9 cellular contexts compared by ENCODE assay signal in genomic region chr15:40093224-40093842, GRCh38. TPM values are rescaled to one million over a fixed set of nuclear protein-coding genes. Genes with fewer than 3 reads are reported as not detected.
DNase-seq lines count a peak whose midpoint lies in the region; ATAC-seq and TF ChIP-seq lines count a peak whose summit lies in the region.
"Had no signal": no experiment of that assay in that cellular context is flagged by ENCODE, and none has a peak within 500 bp of the region (broad histone marks: within the 10 kb centered on the region; RNA-seq: fewer than 3 reads in every experiment).

No MANE protein-coding gene starts in this region.

- H3K4me1 ChIP-seq in ectodermal cell (ENCODE audit: control insufficient read depth, insufficient read depth, low read length) (peaks cover 78% of the 10 kb centered on the region), osteoblast (ENCODE audit: insufficient read depth, low read length) (peaks cover 39% of the 10 kb centered on the region)

- H3K36me3 Mint-ChIP-seq in CD14-positive monocyte = peaks cover 70 to 77% of the 10 kb centered on the region in 2 donors

- H3K9me3 Mint-ChIP-seq in CD14-positive monocyte = no peaks in the 10 kb centered on the region

- intact Hi-C loops in CD14-positive monocyte (cut with micrococcal nuclease) = no loop called here

- ATAC-seq in GM21737 (IDR thresholded peaks at IDR 0.05; ENCODE audit: unreplicated experiment) (no peak), HG02840 (IDR thresholded peaks at IDR 0.05; ENCODE audit: low FRiP score, unreplicated experiment) (no peak), HG03135 (IDR thresholded peaks at IDR 0.05; ENCODE audit: unreplicated experiment) (no peak)

- WGBS in ectodermal cell, 2 experiments = 49 to 58% methylated on average over 18 of the region's 18 CpGs

- no peak overlapping the region for H3K4me2 ChIP-seq in osteoblast (ENCODE audit: insufficient read depth, low read length)

- H3K36me3 ChIP-seq in ectodermal cell (ENCODE audit: control insufficient read depth, insufficient read depth, low read length) (peaks cover 18% of the 10 kb centered on the region), osteoblast (ENCODE audit: insufficient read depth, low read length) (no peaks in the 10 kb centered on the region)

- H3K4me3 ChIP-seq in ectodermal cell (ENCODE audit: insufficient read depth, low read depth, low read length) = no peak overlapping the region
- no peak overlapping the region for H3K4me3 ChIP-seq in osteoblast (ENCODE audit: insufficient read depth, low read length)

- H3K27me3 ChIP-seq in ectodermal cell (ENCODE audit: control insufficient read depth, insufficient read depth, low read length, poor library complexity, severe bottlenecking) (no peaks in the 10 kb centered on the region), osteoblast (ENCODE audit: insufficient read depth, low read length) (no peaks in the 10 kb centered on the region)

- TF ChIP-seq CTCF in CD14-positive monocyte (IDR thresholded peaks at IDR 0.05) (no peak), osteoblast (IDR thresholded peaks at IDR 0.05; ENCODE audit: extremely low read depth, low read depth, low read length) (no peak)

- no peaks in the 10 kb centered on the region for H4K20me1 ChIP-seq in osteoblast (ENCODE audit: insufficient read depth, low read length)

- peak overlapping the region; percentile 80 to 91 (median 87) for H3K27ac Mint-ChIP-seq in CD14-positive monocyte

- peak overlapping the region; percentile 15 for H2AFZ ChIP-seq in osteoblast (ENCODE audit: low read length)

- no peak for DNase-seq in CD14-positive monocyte (ENCODE audit: low spot score)
- DNase-seq in LHCN-M2 (ENCODE audit: low read depth) = peak; percentile 76
- DNase-seq in osteoblast (ENCODE audit: insufficient read length, low spot score, missing footprints) = peak; percentile 26
- DNase-seq in NCI-H1694 treated with DMSO at 0.1 percent for 48 hours (lab: John Stamatoyannopoulos, UW) = no peak

- H3K9me3 ChIP-seq in ectodermal cell (ENCODE audit: control insufficient read depth, low read length) = no peaks in the 10 kb centered on the region
- no peaks in the 10 kb centered on the region for H3K9me3 ChIP-seq in osteoblast (ENCODE audit: low read depth, low read length)

- no peaks in the 10 kb centered on the region for H3K79me2 ChIP-seq in osteoblast (ENCODE audit: insufficient read depth, low read length)

- peaks cover 0 to 2% (median 1%) of the 10 kb centered on the region in 3 donors for H3K27me3 Mint-ChIP-seq in CD14-positive monocyte (ENCODE audit: low read depth in 3 of 3)

- peak overlapping the region; percentile 54 to 79 for H3K4me3 Mint-ChIP-seq in CD14-positive monocyte

- H3K27ac ChIP-seq in ectodermal cell (ENCODE audit: insufficient read depth, low read depth, low read length, poor library complexity, severe bottlenecking) (peak overlapping the region; percentile 80), osteoblast (ENCODE audit: low read depth, low read length) (no peak overlapping the region)
- H3K27ac ChIP-seq: HL-60 had no signal

- peaks cover 67% of the 10 kb centered on the region for H3K4me1 Mint-ChIP-seq in CD14-positive monocyte

RNA-seq across cellular contexts. Expression of gene BMF, which starts 15.3 kb away (rescaled TPM):
- 1 to 10 TPM; 5.6 to 6.5 TPM for polyA plus RNA-seq in CD14-positive monocyte
- total RNA-seq in LHCN-M2 (2014; rRNA removed) (3.3 and 8.7 TPM in 2 replicates), osteoblast (8.0 TPM in 2 replicates)
- 4.0 TPM for polyA plus RNA-seq in LHCN-M2 (2012)
- 74.0 TPM for polyA plus RNA-seq in ectodermal cell (2013, experiment 1 of 4)
- polyA plus RNA-seq in ectodermal cell (2013, experiment 2 of 4) = 115 TPM
- 66.2 TPM for polyA plus RNA-seq in ectodermal cell (2013, experiment 3 of 4)
- polyA plus RNA-seq in ectodermal cell (2013, experiment 4 of 4) = 65.1 TPM

RNA-seq across cellular contexts. Expression of gene SRP14, which starts 54.4 kb away (rescaled TPM):
- polyA plus RNA-seq in CD14-positive monocyte = 100 to 1,000 TPM; 525 to 548 TPM
- total RNA-seq in LHCN-M2 (2014; rRNA removed) (215 and 238 TPM in 2 replicates), osteoblast (81.4 and 97.2 TPM in 2 replicates)
- 412 TPM for polyA plus RNA-seq in LHCN-M2 (2012)
- 525 TPM for polyA plus RNA-seq in ectodermal cell (2013, experiment 1 of 4)
- 500 TPM for polyA plus RNA-seq in ectodermal cell (2013, experiment 2 of 4)
- 575 TPM for polyA plus RNA-seq in ectodermal cell (2013, experiment 3 of 4)
- polyA plus RNA-seq in ectodermal cell (2013, experiment 4 of 4) = 645 TPM

Comparison
In these comparisons a context has a peak if more than half of its experiments do, and no peak if none do; other contexts are left out.
1. DNase-seq: peak in LHCN-M2 (single experiment) and osteoblast (single experiment); none in CD14-positive monocyte (single experiment) and NCI-H1694 treated with DMSO at 0.1 percent for 48 hours (single experiment).